Comparison of ENCODE assay signal across 10 cellular contexts in the genomic region with DNA sequence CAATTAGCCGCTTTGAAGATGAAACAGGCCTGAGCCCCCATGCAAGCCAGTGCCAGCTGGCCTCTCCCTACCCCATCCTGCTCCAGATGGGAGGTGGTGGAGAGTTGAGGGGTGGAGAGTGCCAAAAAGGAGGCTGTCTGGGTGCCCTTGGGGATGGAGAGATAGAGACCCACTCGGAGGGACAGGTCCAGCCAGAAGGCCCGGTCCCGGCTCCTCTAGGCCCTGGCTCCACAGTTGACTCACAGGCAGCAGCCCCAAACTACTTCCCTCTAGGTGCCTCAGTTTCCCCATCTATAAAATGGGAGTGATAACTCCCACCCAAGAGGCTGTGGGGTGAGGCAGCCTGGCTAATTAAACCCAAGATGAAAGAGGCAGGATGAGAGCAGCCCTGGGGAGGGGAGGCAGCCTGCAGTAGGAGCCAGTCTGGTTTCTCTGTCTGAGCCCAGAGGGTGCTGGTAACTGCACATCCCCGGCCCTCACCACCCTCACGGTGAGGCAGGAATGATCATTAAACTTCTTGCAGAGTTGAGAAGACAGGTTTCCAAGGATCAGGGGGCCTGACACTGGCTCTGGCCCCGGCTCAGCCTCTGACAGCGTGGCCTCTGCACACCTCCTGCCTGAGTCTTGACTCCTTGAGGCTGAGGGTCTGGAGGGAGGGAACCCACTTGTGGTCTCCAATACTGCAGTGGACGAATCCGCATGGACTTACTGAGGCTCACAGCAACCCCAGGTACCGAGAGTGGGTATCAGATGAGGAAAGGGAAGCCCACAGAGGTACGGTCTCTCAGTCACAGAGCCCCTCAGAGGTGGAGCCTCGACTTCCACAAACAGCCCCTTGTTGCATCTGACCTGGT. TPM values are rescaled to one million over a fixed set of nuclear protein-coding genes. Genes with fewer than 3 reads are reported as not detected.
DNase-seq lines count a peak whose midpoint lies in the region; ATAC-seq and TF ChIP-seq lines count a peak whose summit lies in the region.
"Had no signal": no experiment of that assay in that cellular context is flagged by ENCODE, and none has a peak within 500 bp of the region (broad histone marks: within the 10 kb centered on the region; RNA-seq: fewer than 3 reads in every experiment).

No MANE protein-coding gene starts in this region.

- H3K4me1 ChIP-seq in CD4-positive, CD25-positive, alpha-beta regulatory T cell (ENCODE audit: control insufficient read depth, insufficient read depth, low read length, poor library complexity, severe bottlenecking): peaks cover 45% of the 10 kb centered on the region
- H3K4me1 ChIP-seq in HCT116 (ENCODE audit: control insufficient read depth in 1 of 2, insufficient read depth in 2 of 2, low read length in 2 of 2): peaks cover 24 to 57% of the 10 kb centered on the region in 2 experiments
- peaks cover 8% of the 10 kb centered on the region for H3K4me1 ChIP-seq in neural progenitor cell
- no peaks in the 10 kb centered on the region for H3K4me1 ChIP-seq in foreskin keratinocyte

- H3K9me2 ChIP-seq in HCT116 (ENCODE audit: insufficient read depth): no peaks in the 10 kb centered on the region

- no TSS peak for BruUV-seq in HCT116 (replicated peaks; lab: Mats Ljungman, UMichigan)

- intact Hi-C loops in HCT116 (cut with micrococcal nuclease): loop anchor here (5.0 kb wide), 1 partner anchor 70 kb away; a partner anchor contains a TSS
- intact Hi-C loops in dendritic cell treated with granulocyte-macrophage colony-stimulating factor and Interleukin-4, amounts not matched to agents 40 ng/mL and 50 ng/mL, for 4 days (cut with micrococcal nuclease): loop anchor here (5.0 kb wide), 1 partner anchor 70 kb away; a partner anchor contains a TSS

- POLR2A ChIA-PET in HCT116 (lab: Charles Lee): no interaction called here

- H3K36me3 Mint-ChIP-seq in CD4-positive, CD25-positive, alpha-beta regulatory T cell: peaks cover 3% of the 10 kb centered on the region
- H3K36me3 Mint-ChIP-seq in dendritic cell treated with granulocyte-macrophage colony-stimulating factor and Interleukin-4, amounts not matched to agents 40 ng/mL and 50 ng/mL, for 4 days (ENCODE audit: low read depth): peaks cover 32% of the 10 kb centered on the region
- no peaks in the 10 kb centered on the region for H3K36me3 Mint-ChIP-seq in neural progenitor cell

- H3K79me2 ChIP-seq in HCT116 (ENCODE audit: insufficient read depth, low read length): peaks cover 33% of the 10 kb centered on the region
- H3K79me2 ChIP-seq in neural progenitor cell (ENCODE audit: low read depth): no peaks in the 10 kb centered on the region

- peaks cover 18% of the 10 kb centered on the region for H3K27me3 Mint-ChIP-seq in CD4-positive, CD25-positive, alpha-beta regulatory T cell
- peaks cover 55% of the 10 kb centered on the region for H3K27me3 Mint-ChIP-seq in dendritic cell treated with granulocyte-macrophage colony-stimulating factor and Interleukin-4, amounts not matched to agents 40 ng/mL and 50 ng/mL, for 4 days
- H3K27me3 Mint-ChIP-seq in neural progenitor cell (ENCODE audit: insufficient read depth, low read depth): peaks cover 41% of the 10 kb centered on the region

- no peak for TF ChIP-seq POLR2A in HCT116 (IDR thresholded peaks at IDR 0.05; ENCODE audit: borderline replicate concordance, extremely low read depth, insufficient read depth, insufficient read length)

- TF ChIP-seq CTCF in HCT116 (IDR thresholded peaks at IDR 0.05 in 2 of 3, conservative IDR thresholded peaks at IDR 0.05 in 1 of 3; ENCODE audit: borderline replicate concordance in 1 of 3, insufficient read depth in 1 of 3, low read depth in 2 of 3, low read length in 2 of 3) (no peak), neural progenitor cell (IDR thresholded peaks at IDR 0.05) (no peak), foreskin keratinocyte (conservative IDR thresholded peaks at IDR 0.05) (no peak)

- CTCF ChIA-PET in HCT116 (lab: Charles Lee): interaction anchor here (3.3 kb wide), 1 partner anchor 9 kb away, joined by 73 read pairs; no protein-coding TSS in a partner anchor

- H3K4me3 ChIP-seq in CD4-positive, CD25-positive, alpha-beta regulatory T cell (ENCODE audit: low read depth, low read length): no peak overlapping the region
- no peak overlapping the region for H3K4me3 ChIP-seq in HCT116 (replicated peaks in 1 of 2; ENCODE audit: low read depth in 1 of 2, low read length in 2 of 2)
- H3K4me3 ChIP-seq in neural progenitor cell: no peak overlapping the region

- no peak for TF ChIP-seq RAD21 in HCT116 (IDR thresholded peaks at IDR 0.05; ENCODE audit: low read depth)

- no peak overlapping the region for H3K27ac ChIP-seq in CD4-positive, CD25-positive, alpha-beta regulatory T cell (ENCODE audit: insufficient read depth, low read length, poor library complexity, severe bottlenecking)
- H3K27ac ChIP-seq in HCT116 (ENCODE audit: low read depth, low read length) (peak overlapping the region; percentile 61; the same call in 1 of the 2 replicates), neural progenitor cell (no peak overlapping the region), foreskin keratinocyte (no peak overlapping the region)

- H4K20me1 ChIP-seq in HCT116 (ENCODE audit: insufficient read depth): peaks cover 3% of the 10 kb centered on the region; the same call in 1 of the 2 replicates
- H4K20me1 ChIP-seq in neural progenitor cell (ENCODE audit: low read depth): no peaks in the 10 kb centered on the region

- H2AFZ ChIP-seq in HCT116 (ENCODE audit: low read depth, low read length, poor library complexity, severe bottlenecking): no peak overlapping the region
- H2AFZ ChIP-seq in neural progenitor cell (replicated peaks): no peak overlapping the region

- H3K36me3 ChIP-seq in CD4-positive, CD25-positive, alpha-beta regulatory T cell (ENCODE audit: control insufficient read depth, insufficient read depth, low read length): peaks cover 5% of the 10 kb centered on the region
- H3K36me3 ChIP-seq in HCT116 (ENCODE audit: control insufficient read depth in 1 of 2, insufficient read depth in 2 of 2, low read length in 2 of 2) (peaks cover 9 to 22% of the 10 kb centered on the region in 2 experiments; a peak in 3 of 4 replicates), neural progenitor cell (no peaks in the 10 kb centered on the region)

- H3K4me1 Mint-ChIP-seq in CD4-positive, CD25-positive, alpha-beta regulatory T cell: peaks cover 7 to 38% (median 13%) of the 10 kb centered on the region in 4 donors
- peaks cover 42% of the 10 kb centered on the region for H3K4me1 Mint-ChIP-seq in dendritic cell treated with granulocyte-macrophage colony-stimulating factor and Interleukin-4, amounts not matched to agents 40 ng/mL and 50 ng/mL, for 4 days (ENCODE audit: low read depth)
- H3K4me1 Mint-ChIP-seq in neural progenitor cell: peaks cover 6% of the 10 kb centered on the region

- H3K4me3 Mint-ChIP-seq in CD4-positive, CD25-positive, alpha-beta regulatory T cell: peak overlapping the region; percentile 47 to 94 (median 64)
- no peak overlapping the region for H3K4me3 Mint-ChIP-seq in dendritic cell treated with granulocyte-macrophage colony-stimulating factor and Interleukin-4, amounts not matched to agents 40 ng/mL and 50 ng/mL, for 4 days
- peak overlapping the region; percentile 63 for H3K4me3 Mint-ChIP-seq in neural progenitor cell

- no peak overlapping the region for H3K27ac Mint-ChIP-seq in CD4-positive, CD25-positive, alpha-beta regulatory T cell
- H3K27ac Mint-ChIP-seq in dendritic cell treated with granulocyte-macrophage colony-stimulating factor and Interleukin-4, amounts not matched to agents 40 ng/mL and 50 ng/mL, for 4 days: peak overlapping the region; percentile 27
- no peak overlapping the region for H3K27ac Mint-ChIP-seq in neural progenitor cell

- H3K27me3 ChIP-seq in CD4-positive, CD25-positive, alpha-beta regulatory T cell (ENCODE audit: control insufficient read depth, insufficient read depth, low read length): peaks cover 3% of the 10 kb centered on the region
- H3K27me3 ChIP-seq in HCT116 (ENCODE audit: insufficient read depth, low read length) (no peaks in the 10 kb centered on the region), neural progenitor cell (peaks cover 69% of the 10 kb centered on the region), foreskin keratinocyte (peaks cover 14% of the 10 kb centered on the region)
- H3K27me3 ChIP-seq: testis had no signal

- RAD21 ChIA-PET in HCT116 (lab: Charles Lee; ENCODE audit: low non-redundant PET in 1 of 2, low total read pairs in 2 of 2, uncharacterized antibody in 2 of 2, unreplicated experiment in 2 of 2): no interaction called here

- no peak for ATAC-seq in CD4-positive, CD25-positive, alpha-beta regulatory T cell (ENCODE audit: low read depth in 2 of 2)
- ATAC-seq in HCT116: no peak
- ATAC-seq in HG03108 (IDR thresholded peaks at IDR 0.05; ENCODE audit: unreplicated experiment): no peak
- no peak for ATAC-seq in foreskin keratinocyte

- no peaks in the 10 kb centered on the region for H3K9me3 Mint-ChIP-seq in CD4-positive, CD25-positive, alpha-beta regulatory T cell
- no peaks in the 10 kb centered on the region for H3K9me3 Mint-ChIP-seq in dendritic cell treated with granulocyte-macrophage colony-stimulating factor and Interleukin-4, amounts not matched to agents 40 ng/mL and 50 ng/mL, for 4 days
- H3K9me3 Mint-ChIP-seq in neural progenitor cell: no peaks in the 10 kb centered on the region

- peak overlapping the region; percentile 95 for H3K4me2 ChIP-seq in HCT116 (ENCODE audit: low read length)
- no peak overlapping the region for H3K4me2 ChIP-seq in neural progenitor cell

- no peak for DNase-seq in CD4-positive, CD25-positive, alpha-beta regulatory T cell
- DNase-seq in HCT116 (ENCODE audit: low read depth, low spot score) (no peak), neural progenitor cell (ENCODE audit: low spot score) (no peak), SHP77 treated with DMSO at 0.1 percent for 48 hours (lab: John Stamatoyannopoulos, UW) (no peak), foreskin keratinocyte (no peak)
- no peak for DNase-seq in stimulated activated CD4-positive, alpha-beta T cell treated with anti-CD3 and anti-CD28 coated beads, Interleukin-4, amount 100 ng/mL, for 4 hours
- DNase-seq: NCI-H1930, testis had no signal

- no peaks in the 10 kb centered on the region for H3K9me3 ChIP-seq in CD4-positive, CD25-positive, alpha-beta regulatory T cell (ENCODE audit: control insufficient read depth in 2 of 2, low read length in 2 of 2)
- H3K9me3 ChIP-seq in HCT116 (ENCODE audit: control insufficient read depth in 1 of 2, insufficient read depth in 1 of 2, low read depth in 1 of 2, low read length in 2 of 2): no peaks in the 10 kb centered on the region
- H3K9me3 ChIP-seq in neural progenitor cell (ENCODE audit: low read depth): no peaks in the 10 kb centered on the region
- H3K9me3 ChIP-seq: testis had no signal

- peaks cover 19% of the 10 kb centered on the region for H3F3A ChIP-seq in neural progenitor cell (ENCODE audit: low read depth)

- H3K9ac ChIP-seq in HCT116 (ENCODE audit: low read length): peak overlapping the region; percentile 3; the same call in 1 of the 2 replicates
- H3K9ac ChIP-seq in neural progenitor cell: no peak overlapping the region

RNA-seq across cellular contexts. Expression of a gene that starts 1.4 kb away (rescaled TPM):
- total RNA-seq in CD4-positive, CD25-positive, alpha-beta regulatory T cell: 16.8 TPM
- 10 to 100 TPM in 1 of 4 donors, 1 to 10 TPM in 3; 7.6 to 10.8 (median 9.5) TPM for polyA plus RNA-seq in CD4-positive, CD25-positive, alpha-beta regulatory T cell
- total RNA-seq in HCT116 (2021; ENCODE audit: unreplicated experiment) (19.5 TPM), neural progenitor cell (ENCODE audit: low replicate concordance) (3.6 and 13.8 TPM in 2 replicates), foreskin keratinocyte (10.8 and 11.8 TPM in 2 replicates)
- 10.5 and 11.1 TPM in 2 replicates for polyA plus RNA-seq in HCT116 (2012)
- polyA plus RNA-seq in foreskin keratinocyte: 5.9 TPM in 2 replicates

RNA-seq across cellular contexts. Expression of a gene that starts 4.7 kb away (rescaled TPM):
- total RNA-seq in CD4-positive, CD25-positive, alpha-beta regulatory T cell: not detected
- polyA plus RNA-seq in CD4-positive, CD25-positive, alpha-beta regulatory T cell: not detected
- total RNA-seq in HCT116 (2021; ENCODE audit: unreplicated experiment) (14.7 TPM), neural progenitor cell (ENCODE audit: low replicate concordance) (0.12 TPM in 1 of 2 replicates, not detected in the other), foreskin keratinocyte (0.42 and 0.65 TPM in 2 replicates)
- polyA plus RNA-seq in HCT116 (2012): 14.2 and 16.3 TPM in 2 replicates
- 0.36 and 0.46 TPM in 2 replicates for polyA plus RNA-seq in foreskin keratinocyte

RNA-seq across cellular contexts. Expression of a gene that starts 51.6 kb away (rescaled TPM):
- 0.44 TPM for total RNA-seq in CD4-positive, CD25-positive, alpha-beta regulatory T cell
- 1 to 10 TPM in 1 of 4 donors, under 1 TPM in 3; 0.32 to 1.3 (median 0.48) TPM for polyA plus RNA-seq in CD4-positive, CD25-positive, alpha-beta regulatory T cell
- total RNA-seq in HCT116 (2021; ENCODE audit: unreplicated experiment) (not detected), neural progenitor cell (ENCODE audit: low replicate concordance) (1.4 and 3.0 TPM in 2 replicates), foreskin keratinocyte (0.07 and 0.11 TPM in 2 replicates)
- 0.20 and 0.39 TPM in 2 replicates for polyA plus RNA-seq in HCT116 (2012)
- 0.11 and 0.22 TPM in 2 replicates for polyA plus RNA-seq in foreskin keratinocyte
